8 cellular contexts compared by ENCODE assay signal in the genomic region with DNA sequence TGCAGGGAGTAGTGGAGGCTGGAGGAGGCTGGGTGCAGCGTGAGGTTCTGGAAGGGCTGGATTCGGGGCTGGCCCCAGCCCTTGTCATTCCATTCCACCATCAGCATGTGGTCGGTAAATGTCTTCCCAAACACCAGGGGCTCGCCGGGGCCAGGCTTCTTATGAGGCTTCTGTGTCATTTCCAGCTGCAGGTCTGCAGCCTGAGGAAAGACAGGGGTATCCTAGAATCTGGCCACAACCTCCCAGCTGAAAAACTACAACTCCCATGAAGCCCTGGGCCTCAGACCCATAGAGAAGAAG. TPM values are rescaled to one million over a fixed set of nuclear protein-coding genes. Genes with fewer than 3 reads are reported as not detected.
DNase-seq lines count a peak whose midpoint lies in the region; ATAC-seq, FAIRE-seq and TF ChIP-seq lines count a peak whose summit lies in the region.
"Had no signal": no experiment of that assay in that cellular context is flagged by ENCODE, and none has a peak within 500 bp of the region (broad histone marks: within the 10 kb centered on the region; RNA-seq: fewer than 3 reads in every experiment).

No MANE protein-coding gene starts in this region.

- peak; percentile 66 for DNase-seq in activated CD4-positive, alpha-beta T cell treated with anti-CD3 and anti-CD28 coated beads for 36 hours
- DNase-seq in activated CD4-positive, alpha-beta T cell treated with anti-CD3 and anti-CD28 coated beads for 1 hour = no peak
- peak; percentile 24 for DNase-seq in astrocyte (ENCODE audit: low read depth)
- peak; percentile 49 for DNase-seq in stimulated activated CD4-positive, alpha-beta T cell treated with anti-CD3 and anti-CD28 coated beads, Interleukin-4, amount 100 ng/mL, for 24 hours
- no peak for DNase-seq in OCI-LY7 (ENCODE audit: low spot score)
- no peak for DNase-seq in lower leg skin (ENCODE audit: low spot score in 2 of 2)

- no peaks in the 10 kb centered on the region for H3K9me2 ChIP-seq in OCI-LY7 (ENCODE audit: insufficient read depth, low read length)

- POLR2A ChIA-PET in activated CD4-positive, alpha-beta T cell treated with anti-CD3 and anti-CD28 coated beads for 36 hours (lab: Charles Lee) = interaction anchor here (0.6 to 1.5 kb wide), 2 partner anchors 11 to 70 kb away, joined by 3 to 4 read pairs; no protein-coding TSS in a partner anchor
- POLR2A ChIA-PET in OCI-LY7 (lab: Charles Lee) = no interaction called here

- no TSS peak for BruUV-seq in OCI-LY7 (replicated peaks; lab: Mats Ljungman, UMichigan)

- H3K4me1 Mint-ChIP-seq in activated CD4-positive, alpha-beta T cell treated with anti-CD3 and anti-CD28 coated beads for 36 hours = peaks cover 18% of the 10 kb centered on the region
- no peaks in the 10 kb centered on the region for H3K4me1 Mint-ChIP-seq in astrocyte (ENCODE audit: low read depth, unreplicated experiment)

- ATAC-seq in activated CD4-positive, alpha-beta T cell treated with anti-CD3 and anti-CD28 coated beads for 36 hours = peak; percentile 65

- no peaks in the 10 kb centered on the region for H3K27me3 ChIP-seq in astrocyte (ENCODE audit: insufficient read depth, low read length)
- H3K27me3 ChIP-seq: BLaER1 treated with 17β-estradiol and CSF1 and Interleukin-3, amounts not matched to agents 10 nM and 100 nM had no signal

- no peak overlapping the region for H3K4me3 Mint-ChIP-seq in activated CD4-positive, alpha-beta T cell treated with anti-CD3 and anti-CD28 coated beads for 36 hours
- H3K4me3 Mint-ChIP-seq in astrocyte (ENCODE audit: unreplicated experiment) = no peak overlapping the region

- H3K27ac ChIP-seq in astrocyte (ENCODE audit: low read depth, low read length) = no peak overlapping the region
- no peak overlapping the region for H3K27ac ChIP-seq in OCI-LY7 (ENCODE audit: low read depth, low read length, poor library complexity, severe bottlenecking)

- 83 to 90% methylated on average over 5 of the region's 5 CpGs for WGBS in lower leg skin, 2 donors

- H3K27me3 Mint-ChIP-seq in activated CD4-positive, alpha-beta T cell treated with anti-CD3 and anti-CD28 coated beads for 36 hours = no peaks in the 10 kb centered on the region
- no peaks in the 10 kb centered on the region for H3K27me3 Mint-ChIP-seq in astrocyte (ENCODE audit: low read depth, unreplicated experiment)

- H3K4me2 ChIP-seq in astrocyte (ENCODE audit: low read length) (no peak overlapping the region), OCI-LY7 (ENCODE audit: low read length) (no peak overlapping the region)
- H3K4me2 ChIP-seq: BLaER1 treated with 17β-estradiol and CSF1 and Interleukin-3, amounts not matched to agents 10 nM and 100 nM had no signal

- no peak for TF ChIP-seq POLR2A in lower leg skin (IDR thresholded peaks at IDR 0.05)

- no peak overlapping the region for H3K27ac Mint-ChIP-seq in activated CD4-positive, alpha-beta T cell treated with anti-CD3 and anti-CD28 coated beads for 36 hours
- H3K27ac Mint-ChIP-seq in astrocyte (ENCODE audit: unreplicated experiment) = no peak overlapping the region

- H3K36me3 ChIP-seq in astrocyte (ENCODE audit: insufficient read depth, low read length) (no peaks in the 10 kb centered on the region), OCI-LY7 (ENCODE audit: insufficient read depth, low read length) (peaks cover 7% of the 10 kb centered on the region; the same call in 1 of the 2 replicates)

- CTCF ChIA-PET in activated CD4-positive, alpha-beta T cell treated with anti-CD3 and anti-CD28 coated beads for 36 hours (lab: Charles Lee) = interaction anchor here (0.6 to 1.6 kb wide), 8 partner anchors 10 to 635 kb away, joined by 3 to 10 read pairs (median 4); a partner anchor contains a TSS
- CTCF ChIA-PET in OCI-LY7 (lab: Charles Lee; ENCODE audit: unreplicated experiment) = no interaction called here

- H2AFZ ChIP-seq in astrocyte (ENCODE audit: low read depth, low read length) (no peak overlapping the region), OCI-LY7 (ENCODE audit: low read length) (no peak overlapping the region)

- H4K20me1 ChIP-seq in astrocyte (ENCODE audit: insufficient read depth, low read length) = no peaks in the 10 kb centered on the region
- H4K20me1 ChIP-seq in OCI-LY7 (ENCODE audit: insufficient read depth, low read length) = no peaks in the 10 kb centered on the region

- intact Hi-C loops in activated CD4-positive, alpha-beta T cell treated with anti-CD3 and anti-CD28 coated beads for 36 hours (cut with DNase I, micrococcal nuclease) = loop anchor here in 1 of 2 experiments (1.0 kb wide), 1 partner anchor 186 kb away; no protein-coding TSS in a partner anchor
- intact Hi-C loops in OCI-LY7 (cut with micrococcal nuclease; ENCODE audit: unreplicated experiment) = no loop called here
- intact Hi-C loops in lower leg skin (cut with DNase I; ENCODE audit: low total_unique reads) = no loop called here

- H3K4me3 ChIP-seq in astrocyte (ENCODE audit: insufficient read depth, low read depth, low read length) = no peak overlapping the region
- H3K4me3 ChIP-seq in OCI-LY7 (ENCODE audit: low read depth, low read length, poor library complexity, severe bottlenecking) = no peak overlapping the region
- H3K4me3 ChIP-seq in lower leg skin (ENCODE audit: low read depth, poor library complexity, severe bottlenecking) = no peak overlapping the region
- H3K4me3 ChIP-seq: BLaER1 treated with 17β-estradiol and CSF1 and Interleukin-3, amounts not matched to agents 10 nM and 100 nM had no signal

- peaks cover 11% of the 10 kb centered on the region for H3K36me3 Mint-ChIP-seq in activated CD4-positive, alpha-beta T cell treated with anti-CD3 and anti-CD28 coated beads for 36 hours (ENCODE audit: low read depth)
- H3K36me3 Mint-ChIP-seq in astrocyte (ENCODE audit: low read depth, unreplicated experiment) = peaks cover 4% of the 10 kb centered on the region

- H3K9ac ChIP-seq in astrocyte (ENCODE audit: low read length) = no peak overlapping the region

- FAIRE-seq in astrocyte (lab: Jason Lieb, UNC) = no peak

- H3K9me3 Mint-ChIP-seq in activated CD4-positive, alpha-beta T cell treated with anti-CD3 and anti-CD28 coated beads for 36 hours (ENCODE audit: low read depth) = no peaks in the 10 kb centered on the region
- H3K9me3 Mint-ChIP-seq in astrocyte (ENCODE audit: unreplicated experiment) = no peaks in the 10 kb centered on the region

- H3K9me3 ChIP-seq in astrocyte (ENCODE audit: insufficient read depth, low read depth, low read length) (no peaks in the 10 kb centered on the region), OCI-LY7 (ENCODE audit: low read length) (no peaks in the 10 kb centered on the region)
- H3K9me3 ChIP-seq: BLaER1 treated with 17β-estradiol and CSF1 and Interleukin-3, amounts not matched to agents 10 nM and 100 nM had no signal

- H3K79me2 ChIP-seq in astrocyte (ENCODE audit: insufficient read depth, low read length) = no peaks in the 10 kb centered on the region
- peaks cover 12% of the 10 kb centered on the region; the same call in 1 of the 2 replicates for H3K79me2 ChIP-seq in OCI-LY7 (ENCODE audit: insufficient read depth, low read depth, low read length)

- H3K4me1 ChIP-seq in astrocyte (ENCODE audit: insufficient read depth, low read length) (peaks cover 8% of the 10 kb centered on the region), OCI-LY7 (ENCODE audit: insufficient read depth, low read length, poor library complexity, severe bottlenecking) (peaks cover 11% of the 10 kb centered on the region)

- TF ChIP-seq CTCF in astrocyte (IDR thresholded peaks at IDR 0.05; ENCODE audit: insufficient read depth, low read depth, low read length) (no peak), OCI-LY7 (conservative IDR thresholded peaks at IDR 0.05; ENCODE audit: low read length) (no peak), lower leg skin (IDR thresholded peaks at IDR 0.05) (no peak)

RNA-seq across cellular contexts. Expression of a gene that starts 4.4 kb away (rescaled TPM):
- 10 to 100 TPM; 65.9 to 70.3 TPM for total RNA-seq in activated CD4-positive, alpha-beta T cell treated with anti-CD3 and anti-CD28 coated beads for 36 hours
- 38.1 and 41.5 TPM in 2 replicates for total RNA-seq in astrocyte
- 44.5 and 47.2 TPM in 2 replicates for total RNA-seq in OCI-LY7 (2014; rRNA removed; shearing (Covaris generic))
- 35.9 and 53.0 TPM in 2 replicates for total RNA-seq in OCI-LY7 (2022)
- total RNA-seq in lower leg skin = 10 to 100 TPM; 20.3 to 61.4 (median 38.6) TPM

RNA-seq across cellular contexts. Expression of a gene that starts 29.8 kb away (rescaled TPM):
- under 1 TPM; 0.21 to 0.83 TPM for total RNA-seq in activated CD4-positive, alpha-beta T cell treated with anti-CD3 and anti-CD28 coated beads for 36 hours
- total RNA-seq in astrocyte (8.2 and 9.7 TPM in 2 replicates), OCI-LY7 (2022) (1.8 and 3.2 TPM in 2 replicates), lower leg skin (1 to 10 TPM; 1.6 to 6.6 (median 5.4) TPM)
- total RNA-seq in OCI-LY7 (2014; rRNA removed; shearing (Covaris generic)) = 4.5 and 4.9 TPM in 2 replicates

RNA-seq across cellular contexts. Expression of a gene that starts 51.1 kb away (rescaled TPM):
- not detected for total RNA-seq in activated CD4-positive, alpha-beta T cell treated with anti-CD3 and anti-CD28 coated beads for 36 hours
- total RNA-seq in astrocyte = not detected in 2 replicates
- total RNA-seq in OCI-LY7 (2014; rRNA removed; shearing (Covaris generic)) = not detected in 2 replicates
- not detected in 2 replicates for total RNA-seq in OCI-LY7 (2022)
- not detected for total RNA-seq in lower leg skin
- total RNA-seq: activated CD8-positive, alpha-beta memory T cell treated with anti-CD3 and anti-CD28 coated beads for 36 hours had no signal

RNA-seq across cellular contexts. Expression of a gene that starts 54.0 kb away (rescaled TPM):
- under 1 TPM; 0.23 to 0.32 TPM for total RNA-seq in activated CD4-positive, alpha-beta T cell treated with anti-CD3 and anti-CD28 coated beads for 36 hours
- 0.65 and 0.91 TPM in 2 replicates for total RNA-seq in astrocyte
- total RNA-seq in OCI-LY7 (2014; rRNA removed; shearing (Covaris generic)) = 0.03 and 0.08 TPM in 2 replicates
- not detected in 2 replicates for total RNA-seq in OCI-LY7 (2022)
- 1 to 10 TPM; 1.7 to 4.9 (median 3.5) TPM for total RNA-seq in lower leg skin

RNA-seq across cellular contexts. Expression of a gene that starts 59.8 kb away (rescaled TPM):
- total RNA-seq in activated CD4-positive, alpha-beta T cell treated with anti-CD3 and anti-CD28 coated beads for 36 hours = not detected
- total RNA-seq in astrocyte (not detected in 2 replicates), OCI-LY7 (2022) (not detected in 2 replicates), lower leg skin (not detected)
- not detected in 2 replicates for total RNA-seq in OCI-LY7 (2014; rRNA removed; shearing (Covaris generic))
- total RNA-seq: activated CD8-positive, alpha-beta memory T cell treated with anti-CD3 and anti-CD28 coated beads for 36 hours had no signal

Comparison
In these comparisons a context has a peak if more than half of its experiments do, and no peak if none do; other contexts are left out.
1. DNase-seq: peak in activated CD4-positive, alpha-beta T cell treated with anti-CD3 and anti-CD28 coated beads for 36 hours (single experiment), astrocyte (single experiment) and stimulated activated CD4-positive, alpha-beta T cell treated with anti-CD3 and anti-CD28 coated beads, Interleukin-4, amount 100 ng/mL, for 24 hours (single experiment); none in activated CD4-positive, alpha-beta T cell treated with anti-CD3 and anti-CD28 coated beads for 1 hour (single experiment), OCI-LY7 (single experiment) and lower leg skin (0 of 2).